25 cellular contexts compared by ENCODE assay signal in genomic region chr2:160457588-160457987, GRCh38. TPM values are rescaled to one million over a fixed set of nuclear protein-coding genes. Genes with fewer than 3 reads are reported as not detected.
DNase-seq lines count a peak whose midpoint lies in the region; ATAC-seq and TF ChIP-seq lines count a peak whose summit lies in the region.
"Had no signal": no experiment of that assay in that cellular context is flagged by ENCODE, and none has a peak within 500 bp of the region (broad histone marks: within the 10 kb centered on the region; RNA-seq: fewer than 3 reads in every experiment).

No MANE protein-coding gene starts in this region.

- H3K4me1 Mint-ChIP-seq in activated T-cell treated with anti-CD3 and anti-CD28 coated beads, Interleukin-2, amount 50 U/mL, for 72 hours (ENCODE audit: low read depth): peaks cover 44% of the 10 kb centered on the region
- peaks cover 44% of the 10 kb centered on the region for H3K4me1 Mint-ChIP-seq in activated T-cell treated with anti-CD3 and anti-CD28 coated beads, Interleukin-2, amount 50 U/mL, for 24 hours (ENCODE audit: low read depth)
- peaks cover 8 to 14% of the 10 kb centered on the region in 2 donors for H3K4me1 Mint-ChIP-seq in natural killer cell treated with Interleukin-12 subunit alpha and Interleukin-12 subunit beta and Interleukin-15 and Interleukin-18, amount 100 ng/mL, for 72 hours (ENCODE audit: low read depth in 2 of 2)
- peaks cover 31% of the 10 kb centered on the region for H3K4me1 Mint-ChIP-seq in osteocyte (ENCODE audit: unreplicated experiment)
- H3K4me1 Mint-ChIP-seq: activated B cell treated with CpG ODN at 0.5 μM for 24 hours had no signal

- TF ChIP-seq POLR2A in tibial nerve (IDR thresholded peaks at IDR 0.05): no peak

- TF ChIP-seq CTCF in tibial nerve (IDR thresholded peaks at IDR 0.05): no peak
- TF ChIP-seq CTCF in osteocyte (IDR thresholded peaks at IDR 0.05): no peak

- 95 to 97% methylated on average over 5 of the region's 5 CpGs for WGBS in tibial nerve, 2 donors

- no peaks in the 10 kb centered on the region for H3K36me3 ChIP-seq in tibial nerve
- H3K36me3 ChIP-seq: brain microvascular endothelial cell, ovary, SJCRH30, transverse colon had no signal

- ATAC-seq in activated T-cell treated with anti-CD3 and anti-CD28 coated beads, Interleukin-2, amount 50 U/mL, for 72 hours (replicated peaks in 1 of 2): peak; percentile 39 to 67
- ATAC-seq in GM18868 (IDR thresholded peaks at IDR 0.05; ENCODE audit: unreplicated experiment): peak; percentile 64
- peak; percentile 45 for ATAC-seq in HG03432 (IDR thresholded peaks at IDR 0.05; ENCODE audit: unreplicated experiment)
- ATAC-seq in natural killer cell treated with Interleukin-12 subunit alpha and Interleukin-12 subunit beta and Interleukin-15 and Interleukin-18, amount 100 ng/mL, for 72 hours: peak; percentile 61 to 68
- no peak for ATAC-seq in GM21381 (IDR thresholded peaks at IDR 0.05; ENCODE audit: unreplicated experiment)
- ATAC-seq: CD8-positive, alpha-beta T cell; naive thymus-derived CD8-positive, alpha-beta T cell had no signal

- TF ChIP-seq EP300 in tibial nerve (IDR thresholded peaks at IDR 0.05): no peak

- no peak overlapping the region for H3K4me3 ChIP-seq in tibial nerve
- H3K4me3 ChIP-seq: ovary, SJCRH30, skin epidermis, transverse colon had no signal

- DNase-seq in activated T-cell treated with anti-CD3 and anti-CD28 coated beads, Interleukin-2, amount 50 U/mL, for 72 hours: peak in 1 of 2 donors; percentile 15
- DNase-seq in activated T-cell treated with anti-CD3 and anti-CD28 coated beads, Interleukin-2, amount 50 U/mL, for 24 hours: no peak
- no peak for DNase-seq in natural killer cell treated with Interleukin-12 subunit alpha and Interleukin-12 subunit beta and Interleukin-15 and Interleukin-18, amount 100 ng/mL, for 72 hours (ENCODE audit: low spot score)
- DNase-seq in tibial nerve (ENCODE audit: low spot score in 2 of 2) (no peak), osteocyte (ENCODE audit: extremely low spot score, unreplicated experiment) (no peak)
- DNase-seq: activated B cell treated with CpG ODN at 0.5 μM for 24 hours; activated gamma-delta T cell treated with Interleukin-2 at 50 U/mL for 16 hours; activated T-cell treated with anti-CD3 and anti-CD28 coated beads for 4 hours; brain microvascular endothelial cell; DMS 273 treated with DMSO at 0.1 percent for 48 hours; EL; GOT3; naive thymus-derived CD8-positive, alpha-beta T cell; NCI-H1105 treated with DMSO at 0.1 percent for 48 hours; NCI-H2029; NCI-H526; ovary; SJCRH30; transverse colon had no signal

- H3K9me3 Mint-ChIP-seq in activated T-cell treated with anti-CD3 and anti-CD28 coated beads, Interleukin-2, amount 50 U/mL, for 72 hours: no peaks in the 10 kb centered on the region
- H3K9me3 Mint-ChIP-seq in activated T-cell treated with anti-CD3 and anti-CD28 coated beads, Interleukin-2, amount 50 U/mL, for 24 hours: no peaks in the 10 kb centered on the region
- no peaks in the 10 kb centered on the region for H3K9me3 Mint-ChIP-seq in natural killer cell treated with Interleukin-12 subunit alpha and Interleukin-12 subunit beta and Interleukin-15 and Interleukin-18, amount 100 ng/mL, for 72 hours
- H3K9me3 Mint-ChIP-seq in osteocyte (ENCODE audit: unreplicated experiment): no peaks in the 10 kb centered on the region
- H3K9me3 Mint-ChIP-seq: activated B cell treated with CpG ODN at 0.5 μM for 24 hours; CD8-positive, alpha-beta T cell; naive thymus-derived CD8-positive, alpha-beta T cell had no signal

- H3K27ac ChIP-seq in tibial nerve: no peak overlapping the region
- H3K27ac ChIP-seq: brain microvascular endothelial cell, epithelial cell of prostate, ovary, SJCRH30, skin epidermis had no signal

- no peak overlapping the region for H3K4me3 Mint-ChIP-seq in activated T-cell treated with anti-CD3 and anti-CD28 coated beads, Interleukin-2, amount 50 U/mL, for 72 hours
- no peak overlapping the region for H3K4me3 Mint-ChIP-seq in activated T-cell treated with anti-CD3 and anti-CD28 coated beads, Interleukin-2, amount 50 U/mL, for 24 hours
- no peak overlapping the region for H3K4me3 Mint-ChIP-seq in natural killer cell treated with Interleukin-12 subunit alpha and Interleukin-12 subunit beta and Interleukin-15 and Interleukin-18, amount 100 ng/mL, for 72 hours
- H3K4me3 Mint-ChIP-seq in osteocyte (ENCODE audit: unreplicated experiment): no peak overlapping the region
- H3K4me3 Mint-ChIP-seq: activated B cell treated with CpG ODN at 0.5 μM for 24 hours; CD8-positive, alpha-beta T cell; naive thymus-derived CD8-positive, alpha-beta T cell had no signal

- no peak overlapping the region for H3K27ac Mint-ChIP-seq in activated T-cell treated with anti-CD3 and anti-CD28 coated beads, Interleukin-2, amount 50 U/mL, for 72 hours
- no peak overlapping the region for H3K27ac Mint-ChIP-seq in activated T-cell treated with anti-CD3 and anti-CD28 coated beads, Interleukin-2, amount 50 U/mL, for 24 hours
- no peak overlapping the region for H3K27ac Mint-ChIP-seq in natural killer cell treated with Interleukin-12 subunit alpha and Interleukin-12 subunit beta and Interleukin-15 and Interleukin-18, amount 100 ng/mL, for 72 hours
- H3K27ac Mint-ChIP-seq in osteocyte (ENCODE audit: unreplicated experiment): no peak overlapping the region
- H3K27ac Mint-ChIP-seq: activated B cell treated with CpG ODN at 0.5 μM for 24 hours; CD8-positive, alpha-beta T cell had no signal

- H3K27me3 Mint-ChIP-seq in activated T-cell treated with anti-CD3 and anti-CD28 coated beads, Interleukin-2, amount 50 U/mL, for 72 hours (ENCODE audit: low read depth): no peaks in the 10 kb centered on the region
- no peaks in the 10 kb centered on the region for H3K27me3 Mint-ChIP-seq in activated T-cell treated with anti-CD3 and anti-CD28 coated beads, Interleukin-2, amount 50 U/mL, for 24 hours
- H3K27me3 Mint-ChIP-seq in natural killer cell treated with Interleukin-12 subunit alpha and Interleukin-12 subunit beta and Interleukin-15 and Interleukin-18, amount 100 ng/mL, for 72 hours: no peaks in the 10 kb centered on the region
- no peaks in the 10 kb centered on the region for H3K27me3 Mint-ChIP-seq in osteocyte (ENCODE audit: unreplicated experiment)
- H3K27me3 Mint-ChIP-seq: naive thymus-derived CD8-positive, alpha-beta T cell had no signal

- H3K4me1 ChIP-seq in tibial nerve: peaks cover 0 to 53% (median 0%) of the 10 kb centered on the region in 4 donors
- H3K4me1 ChIP-seq: SJCRH30 had no signal

- H3K9me3 ChIP-seq in tibial nerve: no peaks in the 10 kb centered on the region
- H3K9me3 ChIP-seq: ovary, SJCRH30, transverse colon had no signal

- H3K36me3 Mint-ChIP-seq in activated T-cell treated with anti-CD3 and anti-CD28 coated beads, Interleukin-2, amount 50 U/mL, for 72 hours (ENCODE audit: insufficient read depth in 2 of 2): no peaks in the 10 kb centered on the region
- H3K36me3 Mint-ChIP-seq in activated T-cell treated with anti-CD3 and anti-CD28 coated beads, Interleukin-2, amount 50 U/mL, for 24 hours (ENCODE audit: low read depth): peaks cover 5% of the 10 kb centered on the region
- no peaks in the 10 kb centered on the region for H3K36me3 Mint-ChIP-seq in natural killer cell treated with Interleukin-12 subunit alpha and Interleukin-12 subunit beta and Interleukin-15 and Interleukin-18, amount 100 ng/mL, for 72 hours
- H3K36me3 Mint-ChIP-seq in osteocyte (ENCODE audit: unreplicated experiment): peaks cover 13% of the 10 kb centered on the region

- no peaks in the 10 kb centered on the region for H3K27me3 ChIP-seq in tibial nerve
- H3K27me3 ChIP-seq: brain microvascular endothelial cell, ovary, SJCRH30, transverse colon had no signal

RNA-seq across cellular contexts. Expression of gene RBMS1, which starts 36.0 kb away (rescaled TPM):
- total RNA-seq in activated T-cell treated with anti-CD3 and anti-CD28 coated beads, Interleukin-2, amount 50 U/mL, for 72 hours: 10 to 100 TPM; 48.4 to 55.1 TPM
- total RNA-seq in natural killer cell treated with Interleukin-12 subunit alpha and Interleukin-12 subunit beta and Interleukin-15 and Interleukin-18, amount 100 ng/mL, for 72 hours: 10 to 100 TPM; 59.4 to 86.1 TPM
- total RNA-seq in tibial nerve: 10 to 100 TPM; 68.1 to 83.4 (median 72.5) TPM
- total RNA-seq in osteocyte: 161 and 169 TPM in 2 replicates
